Comparison of ENCODE assay signal across 21 cellular contexts in genomic region chr3:191336833-191337232, GRCh38. TPM values are rescaled to one million over a fixed set of nuclear protein-coding genes. Genes with fewer than 3 reads are reported as not detected.
DNase-seq lines count a peak whose midpoint lies in the region; ATAC-seq and TF ChIP-seq lines count a peak whose summit lies in the region.
"Had no signal": no experiment of that assay in that cellular context is flagged by ENCODE, and none has a peak within 500 bp of the region (broad histone marks: within the 10 kb centered on the region; RNA-seq: fewer than 3 reads in every experiment).

No MANE protein-coding gene starts in this region.

- H3K4me2 ChIP-seq in mammary epithelial cell (ENCODE audit: insufficient read depth, low read depth, low read length), result no peak overlapping the region
- H3K4me2 ChIP-seq: PC-9 had no signal

- intact Hi-C loops in MCF 10A (cut with micrococcal nuclease) (no loop called here), mammary epithelial cell (cut with micrococcal nuclease) (no loop called here)

- H3K4me3 Mint-ChIP-seq in MCF 10A (ENCODE audit: unreplicated experiment), result no peak overlapping the region
- H3K4me3 Mint-ChIP-seq: CD14-positive monocyte, nephron had no signal

- H2AFZ ChIP-seq in mammary epithelial cell (ENCODE audit: low read depth, low read length), result no peak overlapping the region
- H2AFZ ChIP-seq: PC-9 had no signal

- TF ChIP-seq CTCF in MCF 10A (IDR thresholded peaks at IDR 0.05; ENCODE audit: unreplicated experiment), result no peak
- no peak for TF ChIP-seq CTCF in mammary epithelial cell (conservative IDR thresholded peaks at IDR 0.05 in 1 of 2, IDR thresholded peaks at IDR 0.05 in 1 of 2; ENCODE audit: extremely low read depth in 1 of 2, insufficient read depth in 1 of 2, low read depth in 1 of 2, low read length in 2 of 2)
- TF ChIP-seq CTCF in RWPE2 (IDR thresholded peaks at IDR 0.05; ENCODE audit: poor library complexity, severe bottlenecking), result no peak

- H3K4me3 ChIP-seq in mammary epithelial cell (replicated peaks in 1 of 3; ENCODE audit: insufficient read depth in 1 of 3, low read depth in 2 of 3, low read length in 3 of 3), result no peak overlapping the region
- no peak overlapping the region for H3K4me3 ChIP-seq in RWPE2 (ENCODE audit: severe bottlenecking)
- H3K4me3 ChIP-seq in subcutaneous abdominal adipose tissue (ENCODE audit: low read depth in 1 of 5, low read length in 5 of 5), result no peak overlapping the region
- H3K4me3 ChIP-seq: A549, lung, PC-9 had no signal

- ATAC-seq in HG02852 (IDR thresholded peaks at IDR 0.05; ENCODE audit: unreplicated experiment) (peak; percentile 35), RWPE2 (ENCODE audit: low read depth) (no peak), HG03432 (IDR thresholded peaks at IDR 0.05; ENCODE audit: unreplicated experiment) (no peak)
- ATAC-seq: A549 had no signal

- CTCF ChIA-PET in MCF 10A (lab: Yijun Ruan, JAX) (interaction anchor here (0.6 to 1.3 kb wide), 3 partner anchors 20 to 979 kb away, joined by 3 to 4 read pairs (median 3); no protein-coding TSS in a partner anchor), mammary epithelial cell (lab: Charles Lee; ENCODE audit: low non-redundant PET) (no interaction called here)

- H3K36me3 ChIP-seq in mammary epithelial cell (ENCODE audit: insufficient read depth, low read length) (no peaks in the 10 kb centered on the region), RWPE2 (ENCODE audit: low read depth) (no peaks in the 10 kb centered on the region), subcutaneous abdominal adipose tissue (ENCODE audit: control insufficient read depth in 5 of 5, insufficient read depth in 5 of 5, low read length in 5 of 5) (no peaks in the 10 kb centered on the region)

- DNase-seq in MCF 10A (ENCODE audit: unreplicated experiment), result no peak
- DNase-seq in mammary epithelial cell, result no peak
- DNase-seq in RWPE2 (ENCODE audit: low spot score), result no peak
- DNase-seq in putamen (ENCODE audit: low spot score), result no peak
- DNase-seq in RPMI8226, result no peak
- DNase-seq: activated CD4-positive, alpha-beta T cell treated with anti-CD3 and anti-CD28 coated beads for 48 hours; DMS 273 treated with DMSO at 0.1 percent for 48 hours; H7; KG1; NCI-H1092; NCI-H526; PC-9; stimulated activated naive CD4-positive, alpha-beta T cell had no signal

- dilution Hi-C loops in mammary epithelial cell (cut with HindIII; ENCODE audit: low sequenced_read_pairs), result no loop called here

- peak overlapping the region; percentile 92 for H3K27ac Mint-ChIP-seq in MCF 10A (ENCODE audit: low read depth, unreplicated experiment)
- H3K27ac Mint-ChIP-seq: activated naive CD4-positive, alpha-beta T cell treated with anti-CD3 and anti-CD28 coated beads, Interleukin-2, amount 50 U/mL, for 72 hours; CD14-positive monocyte; nephron had no signal

- H3K9me3 ChIP-seq in mammary epithelial cell (replicated peaks; ENCODE audit: insufficient read depth, low read length) (no peaks in the 10 kb centered on the region), RWPE2 (ENCODE audit: severe bottlenecking) (no peaks in the 10 kb centered on the region), subcutaneous abdominal adipose tissue (ENCODE audit: control insufficient read depth in 5 of 5, low read length in 5 of 5) (no peaks in the 10 kb centered on the region)
- H3K9me3 ChIP-seq: A549 had no signal

- H4K20me1 ChIP-seq in mammary epithelial cell (ENCODE audit: insufficient read depth, low read length), result no peaks in the 10 kb centered on the region

- H3K27me3 ChIP-seq in mammary epithelial cell (ENCODE audit: insufficient read depth, low read length) (no peaks in the 10 kb centered on the region), RWPE2 (ENCODE audit: insufficient read depth, poor library complexity, severe bottlenecking) (no peaks in the 10 kb centered on the region), subcutaneous abdominal adipose tissue (ENCODE audit: control insufficient read depth in 5 of 5, insufficient read depth in 4 of 5, low read length in 5 of 5) (no peaks in the 10 kb centered on the region)

- H3K9me3 Mint-ChIP-seq in MCF 10A (ENCODE audit: unreplicated experiment), result no peaks in the 10 kb centered on the region
- H3K9me3 Mint-ChIP-seq: activated naive CD4-positive, alpha-beta T cell treated with anti-CD3 and anti-CD28 coated beads, Interleukin-2, amount 50 U/mL, for 72 hours; nephron had no signal

- 69% methylated on average over 2 of the region's 2 CpGs for WGBS in mammary epithelial cell (ENCODE audit: low coverage, missing lambda C conversion rate)

- BruUV-seq in MCF 10A (replicated peaks; lab: Mats Ljungman, UMichigan) (no TSS peak), mammary epithelial cell (replicated peaks; lab: Mats Ljungman, UMichigan) (no TSS peak)

- H3K27me3 Mint-ChIP-seq in MCF 10A (ENCODE audit: insufficient read depth, unreplicated experiment), result no peaks in the 10 kb centered on the region

- POLR2A ChIA-PET in MCF 10A (lab: Yijun Ruan, JAX), result interaction anchor here (0.6 to 6.4 kb wide), 9 partner anchors 6 to 40 kb away, joined by 3 to 40 read pairs (median 4); partner anchors contain the start of genes CCDC50 and UTS2B

- in situ Hi-C loops in mammary epithelial cell (cut with MboI; ENCODE audit: low sequenced_read_pairs in 2 of 2), result no loop called here

- H3K27ac ChIP-seq in mammary epithelial cell (ENCODE audit: insufficient read depth, low read depth, low read length) (no peak overlapping the region), RWPE2 (ENCODE audit: poor library complexity, severe bottlenecking) (peak overlapping the region; percentile 12), subcutaneous abdominal adipose tissue (ENCODE audit: low read depth, low read length) (peak overlapping the region; percentile 64)
- H3K27ac ChIP-seq: PC-9 had no signal

- H3K4me1 Mint-ChIP-seq in MCF 10A (ENCODE audit: insufficient read depth, unreplicated experiment), result peaks cover 32% of the 10 kb centered on the region

- H3K9ac ChIP-seq in mammary epithelial cell (ENCODE audit: insufficient read depth, low read length) (no peak overlapping the region), subcutaneous abdominal adipose tissue (ENCODE audit: low read length in 5 of 5) (no peak overlapping the region)

- no peaks in the 10 kb centered on the region for H3K36me3 Mint-ChIP-seq in MCF 10A (ENCODE audit: insufficient read depth, unreplicated experiment)
- H3K36me3 Mint-ChIP-seq: activated naive CD4-positive, alpha-beta T cell treated with anti-CD3 and anti-CD28 coated beads, Interleukin-2, amount 50 U/mL, for 72 hours had no signal

- peaks cover 99% of the 10 kb centered on the region for H3K79me2 ChIP-seq in mammary epithelial cell (ENCODE audit: insufficient read depth, low read length)

- H3K4me1 ChIP-seq in mammary epithelial cell (ENCODE audit: insufficient read depth, low read length) (peaks cover 18% of the 10 kb centered on the region), RWPE2 (ENCODE audit: insufficient read depth, poor library complexity, severe bottlenecking) (peaks cover 40% of the 10 kb centered on the region), subcutaneous abdominal adipose tissue (ENCODE audit: control insufficient read depth in 5 of 5, insufficient read depth in 5 of 5, low read length in 5 of 5) (peaks cover 0 to 68% (median 61%) of the 10 kb centered on the region in 5 donors)

RNA-seq across cellular contexts. Expression of gene UTS2B, which starts 6.5 kb away (rescaled TPM):
- total RNA-seq in MCF 10A (2022) (0.26 TPM in 1 of 2 replicates, not detected in the other), mammary epithelial cell (under 1 TPM in 1 of 2 donors, not detected in 1; 0.42 TPM)
- polyA plus RNA-seq in mammary epithelial cell, result 0.05 TPM
- not detected for polyA minus RNA-seq in mammary epithelial cell
- total RNA-seq: activated naive CD4-positive, alpha-beta T cell treated with anti-CD3 and anti-CD28 coated beads, Interleukin-2, amount 50 U/mL, for 72 hours had no signal
- polyA plus RNA-seq: CD14-positive monocyte had no signal

RNA-seq across cellular contexts. Expression of gene CCDC50, which starts 7.6 kb away (rescaled TPM):
- 100 and 115 TPM in 2 replicates for total RNA-seq in MCF 10A (2022)
- total RNA-seq in mammary epithelial cell, result 10 to 100 TPM; 74.8 to 85.0 TPM
- 36.5 TPM for polyA plus RNA-seq in mammary epithelial cell
- 28.9 TPM for polyA minus RNA-seq in mammary epithelial cell
